ENCODE assay signal across 24 cellular contexts in genomic region chr4:68577590-68577989, GRCh38. TPM values are rescaled to one million over a fixed set of nuclear protein-coding genes. Genes with fewer than 3 reads are reported as not detected.
"Had no signal": no experiment of that assay in that cellular context is flagged by ENCODE, and none has a peak within 500 bp of the region (broad histone marks: within the 10 kb centered on the region; RNA-seq: fewer than 3 reads in every experiment).

No MANE protein-coding gene starts in this region.

- H3K9me3 ChIP-seq: adrenal gland, breast epithelium, esophagus squamous epithelium, suprapubic skin, transverse colon had no signal

- H3K27ac ChIP-seq: adrenal gland, breast epithelium, esophagus squamous epithelium, hepatocyte, neural progenitor cell, suprapubic skin, transverse colon had no signal

- H3K4me3 ChIP-seq: adrenal gland, breast epithelium, esophagus squamous epithelium, hepatocyte, neural progenitor cell, suprapubic skin, transverse colon had no signal

- H3K36me3 ChIP-seq: adrenal gland, breast epithelium, esophagus squamous epithelium, neural progenitor cell, suprapubic skin, transverse colon had no signal

- ATAC-seq: activated naive CD4-positive, alpha-beta T cell treated with anti-CD3 and anti-CD28 coated beads, Interleukin-2, amount 50 U/mL, for 72 hours; left cardiac atrium; naive thymus-derived CD4-positive, alpha-beta T cell; stimulated activated naive CD8-positive, alpha-beta T cell treated with anti-CD3 and anti-CD28 coated beads, Interleukin-15, amount 100 ng/mL, for 72 hours had no signal

- H3K4me2 ChIP-seq: hepatocyte, neural progenitor cell had no signal

- H3K27me3 ChIP-seq: adrenal gland, breast epithelium, esophagus squamous epithelium, hepatocyte, neural progenitor cell, suprapubic skin, transverse colon had no signal

- DNase-seq: activated CD4-positive, alpha-beta T cell treated with anti-CD3 and anti-CD28 coated beads, Interleukin-2, amount 50 U/mL, for 4 hours; activated gamma-delta T cell; adrenal gland; effector CD4-positive, alpha-beta T cell; esophagus squamous epithelium; left cardiac atrium; mesendoderm; naive thymus-derived CD4-positive, alpha-beta T cell; stimulated activated naive CD8-positive, alpha-beta T cell treated with anti-CD3 and anti-CD28 coated beads, Interleukin-15, amount 100 ng/mL, for 72 hours; T-helper 2 cell; transverse colon had no signal

- H2AFZ ChIP-seq: hepatocyte, neural progenitor cell had no signal

- H3K4me1 ChIP-seq: adrenal gland, breast epithelium, esophagus squamous epithelium, neural progenitor cell, suprapubic skin had no signal

- H3K79me2 ChIP-seq: hepatocyte had no signal

RNA-seq across cellular contexts. Expression of gene UGT2B17, which starts 1.5 kb away (rescaled TPM):
- total RNA-seq: activated naive CD4-positive, alpha-beta T cell treated with anti-CD3 and anti-CD28 coated beads, Interleukin-2, amount 50 U/mL, for 72 hours; astrocyte; cerebellum; endothelial cell of umbilical vein; esophagus squamous epithelium; glomerular endothelial cell; left cardiac atrium; lower leg skin; osteoblast; progenitor cell of endocrine pancreas; skeletal muscle tissue; suprapubic skin had no signal
- polyA plus RNA-seq: endothelial cell of umbilical vein; naive thymus-derived CD4-positive, alpha-beta T cell had no signal
